Comparison of ENCODE assay signal across 1 cellular context in genomic region chr3:112860898-112861297, GRCh38.
A peak's percentile ranks its signal among the peaks of the same experiment; 100 is the strongest.
TF ChIP-seq lines count a peak whose summit lies in the region.

No MANE protein-coding gene starts in this region.

TF ChIP-seq in K562, 482 proteins besides CTCF, POLR2A, EP300 and RAD21 (continued from another document):
- 0 out of 2 replicates have a peak, but pooled peaks have one; percentile 22 for TF ChIP-seq CHD2 (IDR thresholded peaks at IDR 0.05; ENCODE audit: low read depth, low read length)
- TF ChIP-seq RBM14 (IDR thresholded peaks at IDR 0.05; ENCODE audit: borderline replicate concordance, insufficient read depth, low read depth, low read length): no peak
